ENCODE assay signal across 1 cellular context in the genomic region with DNA sequence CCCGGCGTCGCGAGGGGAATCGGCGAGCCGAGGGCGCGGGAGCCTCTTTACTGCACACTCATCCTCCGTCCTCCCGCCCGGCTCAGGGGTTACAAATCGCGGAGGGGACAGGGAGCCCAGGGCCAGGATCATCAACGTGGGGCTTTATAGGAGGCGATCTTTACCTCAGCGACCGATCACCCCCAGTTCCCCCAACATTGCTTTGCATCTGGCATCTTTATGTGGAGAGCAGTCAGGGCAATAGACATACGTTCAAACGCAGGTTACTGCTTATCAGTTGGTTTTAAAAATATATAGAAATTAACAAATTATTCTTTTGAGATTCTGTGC.
TF ChIP-seq lines count a peak whose summit lies in the region.

No MANE protein-coding gene starts in this region.

TF ChIP-seq in H1, 55 proteins besides CTCF, POLR2A, EP300 and RAD21 (continued from another document):
- no peak for TF ChIP-seq TAF7 (optimal IDR thresholded peaks at IDR 0.05; ENCODE audit: borderline replicate concordance, low read depth, low read length)
- no peak for TF ChIP-seq SIRT6 (IDR thresholded peaks at IDR 0.05; ENCODE audit: low read length)
- no peak for TF ChIP-seq JUN (IDR thresholded peaks at IDR 0.05; ENCODE audit: low read depth, low read length)
- TF ChIP-seq TCF12 (IDR thresholded peaks at IDR 0.05; ENCODE audit: low read depth, low read length): no peak
- TF ChIP-seq PHF8 (conservative IDR thresholded peaks at IDR 0.05; ENCODE audit: low read depth, low read length): no peak
- peak; percentile 58 for TF ChIP-seq KDM4A (IDR thresholded peaks at IDR 0.05; ENCODE audit: low read depth, low read length, severe bottlenecking)
- TF ChIP-seq ASH2L (IDR thresholded peaks at IDR 0.05; ENCODE audit: low read length): peak; percentile 77
- TF ChIP-seq SP4 (IDR thresholded peaks at IDR 0.05; ENCODE audit: low read length): no peak
- no peak for TF ChIP-seq CBX5 (IDR thresholded peaks at IDR 0.05; ENCODE audit: low read depth, low read length)
- no peak for TF ChIP-seq EGR1 (IDR thresholded peaks at IDR 0.05; ENCODE audit: borderline replicate concordance, low read depth, low read length)
- no peak for TF ChIP-seq SAP30 (IDR thresholded peaks at IDR 0.05; ENCODE audit: insufficient read depth, insufficient replicate concordance, low read length)
- TF ChIP-seq SIN3A (conservative IDR thresholded peaks at IDR 0.05 in 1 of 2, IDR thresholded peaks at IDR 0.05 in 1 of 2; ENCODE audit: low read depth in 1 of 2, low read length in 2 of 2): 0 out of 4 replicates have a peak, but pooled peaks of 1 of the 2 experiments have one; percentile 33
TF ChIP-seq in H1: peak in this region for 3.
